12 cellular contexts compared by ENCODE assay signal in the genomic region with DNA sequence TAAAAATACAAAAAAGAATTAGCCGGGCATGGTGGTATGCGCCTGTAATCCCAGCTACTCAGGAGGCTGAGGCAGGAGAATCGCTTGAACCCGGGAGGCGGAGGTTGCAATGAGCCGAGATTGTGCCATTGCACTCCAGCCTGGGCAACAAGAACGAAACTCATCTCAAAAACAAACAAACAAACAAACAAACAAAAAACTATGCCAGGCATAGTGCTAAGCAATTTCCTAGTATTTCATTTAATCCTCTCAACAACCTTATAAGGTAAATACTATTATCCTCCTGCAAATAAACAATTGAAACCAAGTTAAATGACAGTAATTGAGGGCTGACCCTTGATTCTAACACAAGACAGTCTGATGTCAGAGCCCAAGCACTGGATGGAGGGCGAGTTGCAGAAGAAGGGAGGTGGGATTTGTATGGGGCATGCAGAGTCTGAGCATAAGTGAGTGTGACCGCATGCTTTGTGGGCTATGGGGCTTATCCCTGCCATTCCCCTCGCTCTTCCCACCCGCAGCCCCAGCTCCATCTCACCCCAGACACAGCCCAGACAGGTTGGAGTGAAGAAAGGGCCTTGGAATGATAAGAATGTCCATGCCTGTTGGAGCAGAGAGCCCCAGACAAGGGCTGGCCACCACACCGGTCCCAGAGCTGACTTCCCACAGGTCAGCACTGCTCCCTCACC. TPM values are rescaled to one million over a fixed set of nuclear protein-coding genes. Genes with fewer than 3 reads are reported as not detected.
DNase-seq lines count a peak whose midpoint lies in the region; ATAC-seq, FAIRE-seq and TF ChIP-seq lines count a peak whose summit lies in the region.
"Had no signal": no experiment of that assay in that cellular context is flagged by ENCODE, and none has a peak within 500 bp of the region (broad histone marks: within the 10 kb centered on the region; RNA-seq: fewer than 3 reads in every experiment).

No MANE protein-coding gene starts in this region.

- no peaks in the 10 kb centered on the region for H3K9me3 ChIP-seq in HEK293 (ENCODE audit: control insufficient read depth, insufficient read depth, low read depth, low read length)
- H3K9me3 ChIP-seq in keratinocyte (ENCODE audit: control insufficient read depth, low read depth, low read length): no peaks in the 10 kb centered on the region
- no peaks in the 10 kb centered on the region for H3K9me3 ChIP-seq in esophagus muscularis mucosa
- H3K9me3 ChIP-seq: adrenal gland had no signal

- dilution Hi-C loops in keratinocyte (cut with MboI; ENCODE audit: extremely low pct_ligation_motif_present, low sequenced_read_pairs): no loop called here

- no peak overlapping the region for H3K4me3 Mint-ChIP-seq in WTC11
- H3K4me3 Mint-ChIP-seq: stimulated activated naive CD8-positive, alpha-beta T cell treated with anti-CD3 and anti-CD28 coated beads, Interleukin-15, amount 100 ng/mL, for 72 hours had no signal

- peak overlapping the region; percentile 35 for H3K4me2 ChIP-seq in keratinocyte (ENCODE audit: control insufficient read depth, extremely low read depth, insufficient read depth, low read depth, low read length)

- FAIRE-seq in keratinocyte (lab: Jason Lieb, UNC) (peak; percentile 67), urothelium cell line (lab: Jason Lieb, UNC) (no peak)

- intact Hi-C loops in esophagus muscularis mucosa (cut with DNase I): no loop called here

- H3K27me3 ChIP-seq in keratinocyte (ENCODE audit: control insufficient read depth, extremely low read depth, insufficient read depth, low read length): no peaks in the 10 kb centered on the region
- no peaks in the 10 kb centered on the region for H3K27me3 ChIP-seq in esophagus muscularis mucosa
- H3K27me3 ChIP-seq: adrenal gland had no signal

- CTCF ChIA-PET in HEK293 (lab: Yijun Ruan, JAX): interaction anchor here (0.6 to 1.3 kb wide), 2 partner anchors 15 to 77 kb away, joined by 3 read pairs; no protein-coding TSS in a partner anchor
- CTCF ChIA-PET in WTC11 (lab: Charles Lee): interaction anchor here (0.6 to 1.6 kb wide), 12 partner anchors 9 to 227 kb away, joined by 3 to 7 read pairs (median 4); partner anchors contain the start of gene RBM22

- 88% methylated on average over 12 of the region's 12 CpGs for WGBS in esophagus muscularis mucosa

- POLR2A ChIA-PET in HEK293 (lab: Yijun Ruan, JAX): interaction anchor here (0.6 to 0.7 kb wide), 3 partner anchors 11 to 418 kb away, joined by 3 to 5 read pairs (median 3); no protein-coding TSS in a partner anchor
- POLR2A ChIA-PET in WTC11 (lab: Charles Lee): interaction anchor here (0.6 kb wide), 1 partner anchor 460 kb away, joined by 4 read pairs; no protein-coding TSS in a partner anchor

- no peaks in the 10 kb centered on the region for H3K27me3 Mint-ChIP-seq in WTC11 (ENCODE audit: low read depth)
- H3K27me3 Mint-ChIP-seq: naive B cell had no signal

- no peak overlapping the region for H3K9ac ChIP-seq in keratinocyte (ENCODE audit: control insufficient read depth, extremely low read depth, insufficient read depth, low read length)

- DNase-seq in WTC11 (ENCODE audit: low spot score): peak; percentile 68
- DNase-seq in keratinocyte (ENCODE audit: low read depth, low spot score): peak; percentile 90
- peak; percentile 85 for DNase-seq in urothelium cell line (ENCODE audit: low spot score)
- no peak for DNase-seq in NCI-H187 treated with DMSO at 0.1 percent for 48 hours (lab: John Stamatoyannopoulos, UW)
- DNase-seq in NCI-H524 treated with DMSO at 0.1 percent for 48 hours (lab: John Stamatoyannopoulos, UW): no peak
- no peak for DNase-seq in esophagus muscularis mucosa (ENCODE audit: extremely low spot score)
- DNase-seq: activated CD4-positive, alpha-beta T cell treated with anti-CD3 and anti-CD28 coated beads, Interleukin-2, amount 50 U/mL, for 48 hours; naive B cell; NCI-H2171; stimulated activated naive CD8-positive, alpha-beta T cell treated with anti-CD3 and anti-CD28 coated beads, Interleukin-15, amount 100 ng/mL, for 72 hours had no signal

- H3K36me3 Mint-ChIP-seq in WTC11: no peaks in the 10 kb centered on the region
- H3K36me3 Mint-ChIP-seq: naive B cell had no signal

- H3K79me2 ChIP-seq in keratinocyte (ENCODE audit: control insufficient read depth, insufficient read depth, low read length): no peaks in the 10 kb centered on the region

- no peak overlapping the region for H3K27ac ChIP-seq in HEK293 (ENCODE audit: extremely low read depth, low read depth, low read length)
- H3K27ac ChIP-seq in keratinocyte (ENCODE audit: control insufficient read depth, insufficient read depth, low read length): peak overlapping the region; percentile 8
- H3K27ac ChIP-seq in esophagus muscularis mucosa (replicated peaks in 1 of 4): no peak overlapping the region

- H3K36me3 ChIP-seq in HEK293 (ENCODE audit: control insufficient read depth in 2 of 2, insufficient read depth in 1 of 2, low read length in 2 of 2) (no peaks in the 10 kb centered on the region), keratinocyte (ENCODE audit: control insufficient read depth in 2 of 2, extremely low read depth in 1 of 2, insufficient read depth in 2 of 2, low read length in 2 of 2) (no peaks in the 10 kb centered on the region), esophagus muscularis mucosa (no peaks in the 10 kb centered on the region)
- H3K36me3 ChIP-seq: adrenal gland had no signal

- no peak overlapping the region for H2AFZ ChIP-seq in keratinocyte (ENCODE audit: control insufficient read depth, low read length)

- H3K9me3 Mint-ChIP-seq in WTC11: no peaks in the 10 kb centered on the region
- H3K9me3 Mint-ChIP-seq: naive B cell; stimulated activated naive CD8-positive, alpha-beta T cell treated with anti-CD3 and anti-CD28 coated beads, Interleukin-15, amount 100 ng/mL, for 72 hours had no signal

- no peaks in the 10 kb centered on the region for H4K20me1 ChIP-seq in keratinocyte (ENCODE audit: control insufficient read depth, extremely low read depth, insufficient read depth, low read length)

- H3K4me1 ChIP-seq in HEK293 (ENCODE audit: control insufficient read depth, insufficient read depth, low read length) (no peaks in the 10 kb centered on the region), keratinocyte (ENCODE audit: control insufficient read depth, extremely low read depth, insufficient read depth, low read length) (peaks cover 36% of the 10 kb centered on the region), esophagus muscularis mucosa (peaks cover 0 to 17% (median 15%) of the 10 kb centered on the region in 4 donors)

- H3K27ac Mint-ChIP-seq in WTC11: peak overlapping the region; percentile 46
- H3K27ac Mint-ChIP-seq: stimulated activated naive CD8-positive, alpha-beta T cell treated with anti-CD3 and anti-CD28 coated beads, Interleukin-15, amount 100 ng/mL, for 72 hours had no signal

- no peak overlapping the region for H3K4me3 ChIP-seq in HEK293 (ENCODE audit: low read depth, low read length)
- H3K4me3 ChIP-seq in keratinocyte (ENCODE audit: control insufficient read depth in 2 of 3, extremely low read depth in 1 of 3, insufficient read depth in 2 of 3, low read depth in 1 of 3, low read length in 3 of 3): no peak overlapping the region
- H3K4me3 ChIP-seq in esophagus muscularis mucosa: no peak overlapping the region
- H3K4me3 ChIP-seq: adrenal gland had no signal

- TF ChIP-seq CTCF in HEK293 (tag by site-specific recombination; IDR thresholded peaks at IDR 0.05): no peak
- TF ChIP-seq CTCF in WTC11 (IDR thresholded peaks at IDR 0.05): no peak
- TF ChIP-seq CTCF in keratinocyte (optimal IDR thresholded peaks at IDR 0.05 in 1 of 3, IDR thresholded peaks at IDR 0.05 in 1 of 3, conservative IDR thresholded peaks at IDR 0.05 in 1 of 3; ENCODE audit: extremely low read depth in 1 of 3, insufficient read depth in 2 of 3, low read length in 3 of 3): peak in 1 of 3 experiments; percentile 43
- TF ChIP-seq CTCF in esophagus muscularis mucosa (IDR thresholded peaks at IDR 0.05): no peak

- no peak for TF ChIP-seq POLR2A in esophagus muscularis mucosa (IDR thresholded peaks at IDR 0.05; ENCODE audit: low read depth)

- peaks cover 25% of the 10 kb centered on the region for H3K4me1 Mint-ChIP-seq in WTC11
- H3K4me1 Mint-ChIP-seq: stimulated activated naive CD8-positive, alpha-beta T cell treated with anti-CD3 and anti-CD28 coated beads, Interleukin-15, amount 100 ng/mL, for 72 hours had no signal

- peak; percentile 87 for ATAC-seq in WTC11

- peaks cover 2% of the 10 kb centered on the region for H3K9me1 ChIP-seq in keratinocyte (ENCODE audit: control insufficient read depth, extremely low read depth, insufficient read depth, low read length)

- TF ChIP-seq EP300 in esophagus muscularis mucosa (IDR thresholded peaks at IDR 0.05): no peak

TF ChIP-seq in HEK293, 187 proteins besides CTCF, POLR2A, EP300 and RAD21:
- TF ChIP-seq HOXD13 (CRISPR knock-in tag; IDR thresholded peaks at IDR 0.05; ENCODE audit: borderline replicate concordance) (no peak), ZNF664 (tag by site-specific recombination; IDR thresholded peaks at IDR 0.05) (peak; percentile 95)

TF ChIP-seq in WTC11, 78 proteins besides CTCF, POLR2A, EP300 and RAD21 (continues in another document):
- TF ChIP-seq TEAD1 (CRISPR knock-in tag; IDR thresholded peaks at IDR 0.05): peak; percentile 57; the same call in 1 of the 2 replicates

RNA-seq across cellular contexts. Expression of gene RPS14, which starts 24.3 kb away (rescaled TPM):
- total RNA-seq in WTC11 (2021) (2,564 to 2,814 TPM (median 2,812 TPM) in 3 replicates), esophagus muscularis mucosa (1,000 to 10,000 TPM; 1,492 to 3,727 (median 2,626) TPM)
- polyA plus RNA-seq in keratinocyte: 3,540 to 4,624 TPM (median 3,588 TPM) in 3 replicates
- polyA plus RNA-seq in keratinocyte (2011; ENCODE audit: low read depth): 630 TPM
- 6,466 and 6,976 TPM in 2 replicates for polyA plus RNA-seq in keratinocyte (2011; cell fraction: cytosol; rRNA removed)
- polyA plus RNA-seq in keratinocyte (2011; cell fraction: nucleus; rRNA removed): 1,255 and 1,377 TPM in 2 replicates
- 2,935 and 4,321 TPM in 2 replicates for polyA plus RNA-seq in keratinocyte (2012; ENCODE audit: low replicate concordance)
- polyA minus RNA-seq in keratinocyte: 778 to 1,315 TPM (median 1,196 TPM) in 3 replicates
- polyA minus RNA-seq in keratinocyte (2011; cell fraction: cytosol; rRNA and poly(A)+ RNA removed): 781 TPM
- 129 and 187 TPM in 2 replicates for polyA minus RNA-seq in keratinocyte (2011; cell fraction: nucleus; rRNA and poly(A)+ RNA removed)

RNA-seq across cellular contexts. Expression of gene NDST1, which starts 34.1 kb away (rescaled TPM):
- total RNA-seq in WTC11 (2021): 58.1 to 69.9 TPM (median 61.5 TPM) in 3 replicates
- polyA plus RNA-seq in keratinocyte: 24.9 to 43.5 TPM (median 36.2 TPM) in 3 replicates
- 8.3 TPM for polyA plus RNA-seq in keratinocyte (2011; ENCODE audit: low read depth)
- 31.9 and 37.2 TPM in 2 replicates for polyA plus RNA-seq in keratinocyte (2011; cell fraction: cytosol; rRNA removed)
- 106 and 123 TPM in 2 replicates for polyA plus RNA-seq in keratinocyte (2011; cell fraction: nucleus; rRNA removed)
- 21.8 and 60.7 TPM in 2 replicates for polyA plus RNA-seq in keratinocyte (2012; ENCODE audit: low replicate concordance)
- polyA minus RNA-seq in keratinocyte: 60.2 to 180 TPM (median 69.9 TPM) in 3 replicates
- 62.7 TPM for polyA minus RNA-seq in keratinocyte (2011; cell fraction: cytosol; rRNA and poly(A)+ RNA removed)
- 122 and 151 TPM in 2 replicates for polyA minus RNA-seq in keratinocyte (2011; cell fraction: nucleus; rRNA and poly(A)+ RNA removed)
- total RNA-seq in esophagus muscularis mucosa: 100 to 1,000 TPM in 1 of 4 donors, 10 to 100 TPM in 3; 48.2 to 113 (median 74.5) TPM

Comparison
In these comparisons a context has a peak if more than half of its experiments do, and no peak if none do; other contexts are left out.
1. DNase-seq: peak in WTC11 (single experiment), keratinocyte (single experiment) and urothelium cell line (single experiment); none in NCI-H187 treated with DMSO at 0.1 percent for 48 hours (single experiment), NCI-H524 treated with DMSO at 0.1 percent for 48 hours (single experiment) and esophagus muscularis mucosa (single experiment).